In the genomic region with DNA sequence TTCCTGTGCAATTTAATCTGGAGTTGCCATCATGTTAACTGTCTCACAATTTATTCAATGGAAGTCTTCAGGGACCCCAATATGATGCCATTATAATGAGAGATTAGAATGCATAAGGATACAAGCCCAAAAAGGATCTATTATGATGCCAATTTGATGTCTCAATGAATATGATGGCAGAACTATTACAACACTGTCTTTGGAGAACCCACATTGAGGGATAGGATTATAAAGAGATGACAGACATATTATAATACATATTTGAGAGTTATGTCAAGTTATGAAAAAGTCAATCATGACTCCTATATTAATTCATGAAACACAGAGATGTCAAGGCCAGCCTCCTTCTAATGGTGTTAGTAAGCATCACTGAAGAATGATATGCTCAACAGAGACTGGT, we compare ENCODE assay signal across 34 cellular contexts.
A peak's percentile ranks its signal among the peaks of the same experiment; 100 is the strongest.
DNase-seq lines count a peak whose midpoint lies in the region; ATAC-seq, FAIRE-seq and TF ChIP-seq lines count a peak whose summit lies in the region.
"Had no signal": no experiment of that assay in that cellular context is flagged by ENCODE, and none has a peak within 500 bp of the region (broad histone marks: within the 10 kb centered on the region; RNA-seq: fewer than 3 reads in every experiment).

No MANE protein-coding gene starts in this region.

- no peaks in the 10 kb centered on the region for H3F3A ChIP-seq in neural cell (ENCODE audit: insufficient read depth, low read length, poor library complexity, severe bottlenecking)

- H3K9me3 ChIP-seq in A549 (no peaks in the 10 kb centered on the region), neural cell (ENCODE audit: low read length) (no peaks in the 10 kb centered on the region), upper lobe of right lung (no peaks in the 10 kb centered on the region), gastroesophageal sphincter (no peaks in the 10 kb centered on the region)
- H3K9me3 ChIP-seq: BE2C, Caco-2 had no signal

- no peak for TF ChIP-seq POLR2A in A549 (IDR thresholded peaks at IDR 0.05; ENCODE audit: low read length)
- no peak for TF ChIP-seq POLR2A in GM12892 (IDR thresholded peaks at IDR 0.05; ENCODE audit: low read depth, low read length)
- TF ChIP-seq POLR2A in gastroesophageal sphincter (IDR thresholded peaks at IDR 0.05): no peak

- H3K27me3 ChIP-seq in neural cell (ENCODE audit: insufficient read depth, low read depth, low read length) (no peaks in the 10 kb centered on the region), upper lobe of right lung (no peaks in the 10 kb centered on the region), gastroesophageal sphincter (no peaks in the 10 kb centered on the region)
- H3K27me3 ChIP-seq: BE2C had no signal

- no peak overlapping the region for H3K27ac ChIP-seq in A549
- H3K27ac ChIP-seq in neural cell (ENCODE audit: low read length): no peak overlapping the region
- H3K27ac ChIP-seq in upper lobe of right lung: no peak overlapping the region
- H3K27ac ChIP-seq in gastroesophageal sphincter: no peak overlapping the region
- H3K27ac ChIP-seq: 22Rv1; BLaER1; BLaER1 treated with 17β-estradiol and CSF1 and Interleukin-3, amounts not matched to agents 10 nM and 100 nM; C4-2B had no signal

- H3K4me1 ChIP-seq in A549 (no peaks in the 10 kb centered on the region), upper lobe of right lung (no peaks in the 10 kb centered on the region), gastroesophageal sphincter (no peaks in the 10 kb centered on the region)
- H3K4me1 ChIP-seq: BE2C; BLaER1; BLaER1 treated with 17β-estradiol and CSF1 and Interleukin-3, amounts not matched to agents 10 nM and 100 nM; Caco-2 had no signal

- H3K36me3 Mint-ChIP-seq in natural killer cell treated with Interleukin-12 subunit alpha and Interleukin-12 subunit beta and Interleukin-15 and Interleukin-18, amount 100 ng/mL, for 72 hours: no peaks in the 10 kb centered on the region
- H3K36me3 Mint-ChIP-seq: CD14-positive monocyte; CD4-positive, alpha-beta memory T cell; CD4-positive, CD25-positive, alpha-beta regulatory T cell; CD8-positive, alpha-beta memory T cell; CD8-positive, alpha-beta T cell had no signal

- POLR2A ChIA-PET in A549 (lab: Yijun Ruan, JAX): no interaction called here

- no peak overlapping the region for H3K27ac Mint-ChIP-seq in natural killer cell treated with Interleukin-12 subunit alpha and Interleukin-12 subunit beta and Interleukin-15 and Interleukin-18, amount 100 ng/mL, for 72 hours
- H3K27ac Mint-ChIP-seq: B cell; CD14-positive monocyte; CD4-positive, alpha-beta memory T cell; CD4-positive, alpha-beta T cell; CD4-positive, CD25-positive, alpha-beta regulatory T cell; CD8-positive, alpha-beta memory T cell; CD8-positive, alpha-beta T cell had no signal

- H3K79me2 ChIP-seq in neural cell (replicated peaks; ENCODE audit: insufficient read depth, low read length): no peaks in the 10 kb centered on the region

- no peaks in the 10 kb centered on the region for H3K4me1 Mint-ChIP-seq in natural killer cell treated with Interleukin-12 subunit alpha and Interleukin-12 subunit beta and Interleukin-15 and Interleukin-18, amount 100 ng/mL, for 72 hours (ENCODE audit: low read depth in 2 of 2)
- H3K4me1 Mint-ChIP-seq: B cell; CD14-positive monocyte; CD4-positive, alpha-beta memory T cell; CD4-positive, CD25-positive, alpha-beta regulatory T cell; CD8-positive, alpha-beta memory T cell had no signal

- no peak overlapping the region for H3K4me3 Mint-ChIP-seq in natural killer cell treated with Interleukin-12 subunit alpha and Interleukin-12 subunit beta and Interleukin-15 and Interleukin-18, amount 100 ng/mL, for 72 hours
- H3K4me3 Mint-ChIP-seq: B cell; CD14-positive monocyte; CD4-positive, alpha-beta memory T cell; CD4-positive, alpha-beta T cell; CD4-positive, CD25-positive, alpha-beta regulatory T cell; CD8-positive, alpha-beta memory T cell; CD8-positive, alpha-beta T cell had no signal

- no peaks in the 10 kb centered on the region for H4K20me1 ChIP-seq in neural cell (ENCODE audit: insufficient read depth)
- H4K20me1 ChIP-seq: BLaER1; BLaER1 treated with 17β-estradiol and CSF1 and Interleukin-3, amounts not matched to agents 10 nM and 100 nM had no signal

- TF ChIP-seq RAD21 in A549 (conservative IDR thresholded peaks at IDR 0.05 in 1 of 2, IDR thresholded peaks at IDR 0.05 in 1 of 2): no peak
- no peak for TF ChIP-seq RAD21 in neural cell (conservative IDR thresholded peaks at IDR 0.05)

- H3K27me3 Mint-ChIP-seq in natural killer cell treated with Interleukin-12 subunit alpha and Interleukin-12 subunit beta and Interleukin-15 and Interleukin-18, amount 100 ng/mL, for 72 hours: no peaks in the 10 kb centered on the region
- H3K27me3 Mint-ChIP-seq: B cell; CD4-positive, alpha-beta memory T cell; CD4-positive, alpha-beta T cell; CD4-positive, CD25-positive, alpha-beta regulatory T cell had no signal

- peaks cover 3% of the 10 kb centered on the region for H3K9me3 Mint-ChIP-seq in natural killer cell treated with Interleukin-12 subunit alpha and Interleukin-12 subunit beta and Interleukin-15 and Interleukin-18, amount 100 ng/mL, for 72 hours
- H3K9me3 Mint-ChIP-seq: CD4-positive, alpha-beta T cell had no signal

- H3K4me2 ChIP-seq in A549 (no peak overlapping the region), neural cell (ENCODE audit: low read length) (no peak overlapping the region)
- H3K4me2 ChIP-seq: BLaER1; BLaER1 treated with 17β-estradiol and CSF1 and Interleukin-3, amounts not matched to agents 10 nM and 100 nM had no signal

- CTCF ChIA-PET in A549 (lab: Yijun Ruan, JAX): no interaction called here

- TF ChIP-seq EP300 in A549 (IDR thresholded peaks at IDR 0.05) (no peak), neural cell (conservative IDR thresholded peaks at IDR 0.05; ENCODE audit: poor library complexity, severe bottlenecking) (peak; percentile 93), gastroesophageal sphincter (IDR thresholded peaks at IDR 0.05) (no peak)

- FAIRE-seq in A549 (lab: Jason Lieb, UNC) (peak; percentile 63), GM12892 (lab: Jason Lieb, UNC) (peak; percentile 21)
- FAIRE-seq: A204.1, D721Med had no signal

- H3K4me3 ChIP-seq in A549 (no peak overlapping the region), neural cell (ENCODE audit: low read length) (no peak overlapping the region), upper lobe of right lung (no peak overlapping the region), gastroesophageal sphincter (no peak overlapping the region)
- H3K4me3 ChIP-seq: BLaER1; BLaER1 treated with 17β-estradiol and CSF1 and Interleukin-3, amounts not matched to agents 10 nM and 100 nM had no signal

- no peak overlapping the region for H2AFZ ChIP-seq in neural cell (ENCODE audit: low read depth, low read length)

- H3K9me2 ChIP-seq in neural cell (ENCODE audit: insufficient read depth, low read length): no peaks in the 10 kb centered on the region

- DNase-seq in A549 (ENCODE audit: low read depth in 1 of 2, low spot score in 1 of 2) (no peak), GM12892 (ENCODE audit: insufficient read length) (no peak), upper lobe of right lung (no peak)
- no peak for DNase-seq in natural killer cell treated with Interleukin-12 subunit alpha and Interleukin-12 subunit beta and Interleukin-15 and Interleukin-18, amount 100 ng/mL, for 72 hours (ENCODE audit: low spot score)
- DNase-seq: 8988T; ACHN; AML-193; BE2C; C1 segment of cervical spinal cord; Caco-2; Calu3; CD4-positive, alpha-beta memory T cell; CD4-positive, alpha-beta T cell; CD4-positive, CD25-positive, alpha-beta regulatory T cell; CD8-positive, alpha-beta memory T cell; CD8-positive, alpha-beta T cell; COR-L47; DMS 273 treated with DMSO at 0.1 percent for 48 hours; DMS153; DMS53; DMS79; DMS79 treated with DMSO at 0.1 percent for 48 hours; DND-41; EL had no signal

- ATAC-seq in A549 (no peak), upper lobe of right lung (no peak), gastroesophageal sphincter (no peak)
- ATAC-seq in natural killer cell treated with Interleukin-12 subunit alpha and Interleukin-12 subunit beta and Interleukin-15 and Interleukin-18, amount 100 ng/mL, for 72 hours: no peak
- ATAC-seq: CD8-positive, alpha-beta T cell had no signal

- no peak overlapping the region for H3K9ac ChIP-seq in neural cell (ENCODE audit: low read length)
- H3K9ac ChIP-seq: BLaER1; BLaER1 treated with 17β-estradiol and CSF1 and Interleukin-3, amounts not matched to agents 10 nM and 100 nM had no signal

- TF ChIP-seq CTCF in A549 (IDR thresholded peaks at IDR 0.05) (no peak), neural cell (IDR thresholded peaks at IDR 0.05; ENCODE audit: poor library complexity, severe bottlenecking) (no peak), upper lobe of right lung (IDR thresholded peaks at IDR 0.05) (no peak), gastroesophageal sphincter (IDR thresholded peaks at IDR 0.05) (no peak)

- no peaks in the 10 kb centered on the region for H3K36me3 ChIP-seq in neural cell (ENCODE audit: insufficient read depth, low read length)
- H3K36me3 ChIP-seq in upper lobe of right lung: no peaks in the 10 kb centered on the region
- H3K36me3 ChIP-seq in gastroesophageal sphincter: no peaks in the 10 kb centered on the region
- H3K36me3 ChIP-seq: BE2C; BLaER1; BLaER1 treated with 17β-estradiol and CSF1 and Interleukin-3, amounts not matched to agents 10 nM and 100 nM had no signal

- intact Hi-C loops in upper lobe of right lung (cut with DNase I): no loop called here

TF ChIP-seq in A549, 52 proteins besides CTCF, POLR2A, EP300 and RAD21 (continues in another document):
- TF ChIP-seq BHLHE40 (IDR thresholded peaks at IDR 0.05; ENCODE audit: low read depth, low read length): no peak
- TF ChIP-seq FOSB (CRISPR knock-in tag; IDR thresholded peaks at IDR 0.05): no peak
- TF ChIP-seq ZNF302 (CRISPR knock-in tag; IDR thresholded peaks at IDR 0.05): no peak
- TF ChIP-seq MYC (IDR thresholded peaks at IDR 0.05; ENCODE audit: borderline replicate concordance, low read length): no peak

TF ChIP-seq in neural cell, 6 proteins besides CTCF, POLR2A, EP300 and RAD21:
- TF ChIP-seq EZH2 (IDR thresholded peaks at IDR 0.05; ENCODE audit: borderline replicate concordance, insufficient read depth, low read length, poor library complexity, severe bottlenecking) (no peak), POLR2AphosphoS5 (IDR thresholded peaks at IDR 0.05) (peak; percentile 78)
